9 cellular contexts compared by ENCODE assay signal in the genomic region with DNA sequence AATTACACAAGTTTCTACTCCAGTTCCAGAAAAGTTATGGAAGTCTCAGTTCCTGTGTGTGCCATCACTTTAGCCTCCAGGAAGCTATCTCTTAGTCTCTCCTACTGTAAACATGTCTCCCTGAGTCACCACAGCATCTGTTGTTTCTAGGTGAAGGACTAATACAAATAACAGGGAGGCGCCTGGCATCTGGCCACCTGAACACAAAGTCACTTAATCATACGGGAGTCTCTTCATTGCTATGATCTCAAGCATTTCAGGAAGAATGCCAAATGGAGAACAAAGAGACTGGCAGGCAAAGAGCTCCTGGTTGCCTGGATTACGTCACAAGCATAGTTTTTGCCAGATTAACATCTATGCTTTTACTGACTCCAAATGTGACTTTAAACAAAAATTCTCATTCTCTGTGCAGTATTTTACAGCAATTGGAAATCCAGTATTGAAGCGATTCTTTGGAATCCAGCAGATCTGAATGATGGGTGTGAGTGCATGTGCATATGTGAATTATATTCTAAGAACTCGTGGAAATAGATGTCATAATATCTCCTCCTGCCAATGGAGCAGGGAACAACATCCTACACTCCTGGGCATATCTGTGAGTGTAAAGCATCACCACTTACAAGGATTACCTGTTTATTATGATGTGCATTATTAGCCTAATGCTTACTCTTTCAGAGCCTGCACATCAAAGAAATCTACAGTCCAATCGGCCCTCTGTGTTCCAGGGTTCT.
A peak's percentile ranks its signal among the peaks of the same experiment; 100 is the strongest.
DNase-seq lines count a peak whose midpoint lies in the region; ATAC-seq and TF ChIP-seq lines count a peak whose summit lies in the region.
"Had no signal": no experiment of that assay in that cellular context is flagged by ENCODE, and none has a peak within 500 bp of the region (broad histone marks: within the 10 kb centered on the region; RNA-seq: fewer than 3 reads in every experiment).

No MANE protein-coding gene starts in this region.

- H3K9me3 Mint-ChIP-seq in activated naive CD4-positive, alpha-beta T cell treated with anti-CD3 and anti-CD28 coated beads, Interleukin-2, amount 50 U/mL, for 72 hours: peaks cover 4 to 11% of the 10 kb centered on the region in 2 donors

- DNase-seq in SHP77 (lab: John Stamatoyannopoulos, UW) (peak; percentile 95 to 96), glomerular endothelial cell (ENCODE audit: extremely low read depth, low read depth, low spot score) (peak; percentile 96), gastrocnemius medialis (peak in 1 of 2 donors; percentile 15), MM.1S (no peak), KG1 (lab: John Stamatoyannopoulos, UW) (no peak)
- DNase-seq in activated naive CD4-positive, alpha-beta T cell treated with anti-CD3 and anti-CD28 coated beads, Interleukin-2, amount 50 U/mL, for 72 hours (ENCODE audit: low spot score in 2 of 2): no peak

- in situ Hi-C loops in gastrocnemius medialis (cut with MboI; ENCODE audit: low sequenced_read_pairs in 4 of 4): no loop called here

- no peak for TF ChIP-seq CTCF in gastrocnemius medialis (IDR thresholded peaks at IDR 0.05 in 4 of 5, conservative IDR thresholded peaks at IDR 0.05 in 1 of 5)
- no peak for TF ChIP-seq CTCF in MM.1S (IDR thresholded peaks at IDR 0.05; ENCODE audit: low read length)

- H3K4me2 ChIP-seq in MM.1S (ENCODE audit: low read depth, low read length): no peak overlapping the region

- H3K27ac ChIP-seq in gastrocnemius medialis (no peak overlapping the region), MM.1S (ENCODE audit: low read length) (no peak overlapping the region)
- H3K27ac ChIP-seq: parathyroid adenoma had no signal

- peak; percentile 33 to 42 for ATAC-seq in gastrocnemius medialis
- no peak for ATAC-seq in HG02981 (IDR thresholded peaks at IDR 0.05; ENCODE audit: unreplicated experiment)
- ATAC-seq in activated naive CD4-positive, alpha-beta T cell treated with anti-CD3 and anti-CD28 coated beads, Interleukin-2, amount 50 U/mL, for 72 hours: no peak

- H3K9me2 ChIP-seq in MM.1S (replicated peaks; ENCODE audit: insufficient read depth, low read length): no peaks in the 10 kb centered on the region

- peak; percentile 54; the same call in 1 of the 2 replicates for TF ChIP-seq EP300 in Ishikawa (IDR thresholded peaks at IDR 0.05; ENCODE audit: borderline replicate concordance)

- H3K9me3 ChIP-seq in gastrocnemius medialis: no peaks in the 10 kb centered on the region
- H3K9me3 ChIP-seq in MM.1S (replicated peaks; ENCODE audit: insufficient read depth, low read length): no peaks in the 10 kb centered on the region

- intact Hi-C loops in gastrocnemius medialis (cut with DNase I; ENCODE audit: low total_unique reads): no loop called here

- no peaks in the 10 kb centered on the region for H3K79me2 ChIP-seq in MM.1S (ENCODE audit: low read length)
- H3K79me2 ChIP-seq: parathyroid adenoma had no signal

- TF ChIP-seq RAD21 in Ishikawa (IDR thresholded peaks at IDR 0.05; ENCODE audit: low read depth): no peak

- H3K4me1 ChIP-seq in gastrocnemius medialis (peaks cover 6 to 27% of the 10 kb centered on the region in 2 donors), MM.1S (ENCODE audit: low read length) (no peaks in the 10 kb centered on the region)
- H3K4me1 ChIP-seq: parathyroid adenoma had no signal

- no peaks in the 10 kb centered on the region for H4K20me1 ChIP-seq in MM.1S (ENCODE audit: insufficient read depth, low read length)

- no peak overlapping the region for H2AFZ ChIP-seq in MM.1S (ENCODE audit: low read length)
- H2AFZ ChIP-seq: parathyroid adenoma had no signal

- no peak overlapping the region for H3K4me3 ChIP-seq in gastrocnemius medialis
- H3K4me3 ChIP-seq in MM.1S (ENCODE audit: low read length): no peak overlapping the region

- H3F3A ChIP-seq in MM.1S (ENCODE audit: insufficient read depth, low read length): no peaks in the 10 kb centered on the region

- no peak overlapping the region for H3K27ac Mint-ChIP-seq in activated naive CD4-positive, alpha-beta T cell treated with anti-CD3 and anti-CD28 coated beads, Interleukin-2, amount 50 U/mL, for 72 hours

- H3K36me3 ChIP-seq in gastrocnemius medialis (no peaks in the 10 kb centered on the region), MM.1S (replicated peaks; ENCODE audit: insufficient read depth, low read length) (no peaks in the 10 kb centered on the region)

- H3K36me3 Mint-ChIP-seq in activated naive CD4-positive, alpha-beta T cell treated with anti-CD3 and anti-CD28 coated beads, Interleukin-2, amount 50 U/mL, for 72 hours: no peaks in the 10 kb centered on the region

- H3K27me3 ChIP-seq in gastrocnemius medialis (no peaks in the 10 kb centered on the region), MM.1S (replicated peaks; ENCODE audit: insufficient read depth, low read length) (no peaks in the 10 kb centered on the region)

- TF ChIP-seq POLR2A in gastrocnemius medialis (IDR thresholded peaks at IDR 0.05): no peak

- no peak overlapping the region for H3K9ac ChIP-seq in MM.1S (ENCODE audit: low read length)
- H3K9ac ChIP-seq: parathyroid adenoma had no signal

TF ChIP-seq in Ishikawa, 13 proteins besides CTCF, POLR2A, EP300 and RAD21:
- peak; percentile 85 for TF ChIP-seq NFIC (IDR thresholded peaks at IDR 0.05)
- peak; percentile 5; the same call in 1 of the 2 replicates for TF ChIP-seq TEAD4 (IDR thresholded peaks at IDR 0.05)
- peak; percentile 35; the same call in 1 of the 2 replicates for TF ChIP-seq CEBPB (IDR thresholded peaks at IDR 0.05)
- TF ChIP-seq FOXM1 (IDR thresholded peaks at IDR 0.05; ENCODE audit: borderline replicate concordance, low read depth): no peak

Comparison
In these comparisons a context has a peak if more than half of its experiments do, and no peak if none do; other contexts are left out.
1. DNase-seq: peak in SHP77 (2 of 2) and glomerular endothelial cell (single experiment); none in MM.1S (single experiment), activated naive CD4-positive, alpha-beta T cell treated with anti-CD3 and anti-CD28 coated beads, Interleukin-2, amount 50 U/mL, for 72 hours (0 of 2) and KG1 (single experiment).
2. ATAC-seq: peak in gastrocnemius medialis (2 of 2); none in HG02981 (single experiment) and activated naive CD4-positive, alpha-beta T cell treated with anti-CD3 and anti-CD28 coated beads, Interleukin-2, amount 50 U/mL, for 72 hours (0 of 2).